Comparison of ENCODE assay signal across 23 cellular contexts in the genomic region with DNA sequence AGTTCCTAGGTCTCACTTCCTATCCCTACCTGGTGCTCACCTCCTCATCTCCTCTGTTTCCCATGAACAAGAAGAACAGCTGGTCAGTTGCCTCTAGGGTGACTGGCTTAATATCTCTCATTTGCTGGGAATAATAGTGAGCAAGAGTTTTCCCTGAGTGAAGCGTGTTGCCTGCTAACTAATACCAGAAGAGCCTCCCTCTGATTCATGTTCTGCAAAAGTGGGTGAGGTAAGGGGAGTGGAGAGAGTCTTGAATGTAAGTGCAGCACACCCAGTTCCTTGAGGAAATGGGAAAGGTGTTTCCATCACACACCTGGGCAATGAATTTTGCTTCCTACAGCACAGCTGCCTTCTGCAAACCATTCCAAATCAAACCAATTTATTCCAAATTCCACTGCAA. TPM values are rescaled to one million over a fixed set of nuclear protein-coding genes. Genes with fewer than 3 reads are reported as not detected.
DNase-seq lines count a peak whose midpoint lies in the region; ATAC-seq, FAIRE-seq and TF ChIP-seq lines count a peak whose summit lies in the region.
"Had no signal": no experiment of that assay in that cellular context is flagged by ENCODE, and none has a peak within 500 bp of the region (broad histone marks: within the 10 kb centered on the region; RNA-seq: fewer than 3 reads in every experiment).

No MANE protein-coding gene starts in this region.

- H3K4me3 ChIP-seq in bronchial epithelial cell (ENCODE audit: low read depth, low read length): no peak overlapping the region
- H3K4me3 ChIP-seq in kidney (ENCODE audit: low read length in 2 of 2): no peak overlapping the region
- H3K4me3 ChIP-seq: A549; BLaER1 treated with 17β-estradiol and CSF1 and Interleukin-3, amounts not matched to agents 10 nM and 100 nM; GM23338 had no signal

- H3K9me3 ChIP-seq in kidney (ENCODE audit: control insufficient read depth in 1 of 2, low read length in 2 of 2): peaks cover 0 to 3% of the 10 kb centered on the region in 2 donors
- H3K9me3 ChIP-seq: A549 had no signal

- H3K9ac ChIP-seq in kidney (ENCODE audit: low read length in 2 of 2): no peak overlapping the region
- H3K9ac ChIP-seq: BLaER1 treated with 17β-estradiol and CSF1 and Interleukin-3, amounts not matched to agents 10 nM and 100 nM had no signal

- POLR2A ChIA-PET in RWPE1 (lab: Yijun Ruan, JAX; ENCODE audit: low non-redundant PET): no interaction called here

- DNase-seq in RWPE1 (ENCODE audit: low spot score): peak; percentile 8
- peak; percentile 57 for DNase-seq in bronchial epithelial cell (ENCODE audit: low read depth)
- DNase-seq in kidney: no peak
- no peak for DNase-seq in omental fat pad (ENCODE audit: low spot score)
- DNase-seq in NCI-H1048 (lab: John Stamatoyannopoulos, UW): no peak
- DNase-seq in stimulated activated CD4-positive, alpha-beta T cell treated with anti-CD3 and anti-CD28 coated beads, Interleukin-15, amount 100 ng/mL, for 24 hours: no peak
- DNase-seq in NCI-H1930 (lab: John Stamatoyannopoulos, UW): no peak
- DNase-seq: AML-193; CD4-positive, alpha-beta T cell; H9; HFFc6; KG1; MM.1S; NCI-H345; NCI-H510A treated with DMSO at 0.1 percent for 48 hours; NCI-H748 treated with DMSO at 0.1 percent for 48 hours; NK-92 treated with Interleukin-12 subunit alpha and Interleukin-12 subunit beta, amount 100 ng/mL, for 24 hours; PC-3; SHP77 had no signal

- no peaks in the 10 kb centered on the region for H3K36me3 ChIP-seq in bronchial epithelial cell (ENCODE audit: control insufficient read depth, insufficient read depth, low read length)
- no peaks in the 10 kb centered on the region for H3K36me3 ChIP-seq in kidney (ENCODE audit: control insufficient read depth in 1 of 2, insufficient read depth in 2 of 2, low read length in 2 of 2)
- H3K36me3 ChIP-seq: BLaER1 treated with 17β-estradiol and CSF1 and Interleukin-3, amounts not matched to agents 10 nM and 100 nM had no signal

- H3K4me1 ChIP-seq in kidney (ENCODE audit: control insufficient read depth in 1 of 2, insufficient read depth in 1 of 2, low read depth in 1 of 2, low read length in 2 of 2): peaks cover 2 to 14% of the 10 kb centered on the region in 2 donors
- H3K4me1 ChIP-seq: A549 had no signal

- CTCF ChIA-PET in RWPE1 (lab: Yijun Ruan, JAX): interaction anchor here (0.5 kb wide), 2 partner anchors 15 to 1502 kb away, joined by 3 read pairs; no protein-coding TSS in a partner anchor

- FAIRE-seq in bronchial epithelial cell (lab: Jason Lieb, UNC) (no peak), kidney (lab: Jason Lieb, UNC) (no peak)
- FAIRE-seq: A549, D721Med had no signal

- peak; percentile 64 for ATAC-seq in omental fat pad (ENCODE audit: low FRiP score)
- ATAC-seq: A549, GM23338, PC-3 had no signal

- H3K27ac ChIP-seq in RWPE1 (no peak overlapping the region), kidney (ENCODE audit: low read depth in 2 of 2, low read length in 2 of 2) (peak overlapping the region; percentile 54 to 60)
- H3K27ac ChIP-seq: A549; BLaER1 treated with 17β-estradiol and CSF1 and Interleukin-3, amounts not matched to agents 10 nM and 100 nM had no signal

- H3K27me3 ChIP-seq in bronchial epithelial cell (ENCODE audit: control insufficient read depth, insufficient read depth, low read length): peaks cover 3% of the 10 kb centered on the region
- H3K27me3 ChIP-seq: BLaER1 treated with 17β-estradiol and CSF1 and Interleukin-3, amounts not matched to agents 10 nM and 100 nM had no signal

- no peak for TF ChIP-seq CTCF in RWPE1 (conservative IDR thresholded peaks at IDR 0.05; ENCODE audit: low read depth)
- no peak for TF ChIP-seq CTCF in bronchial epithelial cell (IDR thresholded peaks at IDR 0.05; ENCODE audit: insufficient read depth, low read length, severe bottlenecking)
- no peak for TF ChIP-seq CTCF in kidney (IDR thresholded peaks at IDR 0.05; ENCODE audit: borderline replicate concordance, extremely low read depth, insufficient read depth)
- no peak for TF ChIP-seq CTCF in omental fat pad (IDR thresholded peaks at IDR 0.05)

- intact Hi-C loops in kidney (cut with DNase I): no loop called here

RNA-seq across cellular contexts. Expression of a gene that starts 29.6 kb away (rescaled TPM):
- total RNA-seq in bronchial epithelial cell (2.4 and 4.1 TPM in 2 replicates), kidney (34.8 TPM), omental fat pad (10 to 100 TPM in 3 of 4 donors, 1 to 10 TPM in 1; 8.0 to 19.7 (median 13.2) TPM)
- 8.6 TPM for polyA plus RNA-seq in kidney (ENCODE audit: insufficient read depth, low read depth, low replicate concordance)

Comparison
In these comparisons a context has a peak if more than half of its experiments do, and no peak if none do; other contexts are left out.
1. DNase-seq: peak in RWPE1 (single experiment) and bronchial epithelial cell (single experiment); none in kidney (single experiment), omental fat pad (single experiment), NCI-H1048 (single experiment), stimulated activated CD4-positive, alpha-beta T cell treated with anti-CD3 and anti-CD28 coated beads, Interleukin-15, amount 100 ng/mL, for 24 hours (single experiment) and NCI-H1930 (0 of 2).